Comparison of ENCODE assay signal across 14 cellular contexts in genomic region chr2:25103287-25103871, GRCh38.
DNase-seq lines count a peak whose midpoint lies in the region; ATAC-seq, FAIRE-seq and TF ChIP-seq lines count a peak whose summit lies in the region.
"Had no signal": no experiment of that assay in that cellular context is flagged by ENCODE, and none has a peak within 500 bp of the region (broad histone marks: within the 10 kb centered on the region; RNA-seq: fewer than 3 reads in every experiment).

No MANE protein-coding gene starts in this region.

- no peaks in the 10 kb centered on the region for H3K36me3 ChIP-seq in pancreas
- H3K36me3 ChIP-seq: BLaER1 treated with 17β-estradiol and CSF1 and Interleukin-3, amounts not matched to agents 10 nM and 100 nM; left ventricle myocardium inferior had no signal

- no peaks in the 10 kb centered on the region for H3K27me3 ChIP-seq in pancreas
- H3K27me3 ChIP-seq: BLaER1 treated with 17β-estradiol and CSF1 and Interleukin-3, amounts not matched to agents 10 nM and 100 nM had no signal

- DNase-seq in AG08395 (ENCODE audit: low spot score) (peak; percentile 93), HT1080 (ENCODE audit: low read depth) (peak; percentile 94), astrocyte of the hippocampus (ENCODE audit: low read depth, low spot score) (peak; percentile 77), kidney tubule cell (ENCODE audit: low spot score) (peak; percentile 69), DMS 273 (lab: John Stamatoyannopoulos, UW; ENCODE audit: unreplicated experiment) (no peak), pancreas (no peak), activated T-cell treated with anti-CD3 and anti-CD28 coated beads for 4 hours (no peak)
- DNase-seq: activated CD4-positive, alpha-beta T cell treated with anti-CD3 and anti-CD28 coated beads for 1 hour; cerebellar nuclear complex; left ventricle myocardium inferior; NCI-H1105; NCI-H774 had no signal

- TF ChIP-seq CTCF in pancreas (IDR thresholded peaks at IDR 0.05) = no peak

- WGBS in pancreas, 2 donors = 73 to 78% methylated on average over 16 of the region's 16 CpGs

- no peak for FAIRE-seq in pancreas (lab: Jason Lieb, UNC)

- no peak for ATAC-seq in pancreas
- ATAC-seq in GM18498 (IDR thresholded peaks at IDR 0.05; ENCODE audit: unreplicated experiment) = no peak

- no peak overlapping the region for H3K27ac ChIP-seq in pancreas
- H3K27ac ChIP-seq: BLaER1 treated with 17β-estradiol and CSF1 and Interleukin-3, amounts not matched to agents 10 nM and 100 nM; left ventricle myocardium inferior had no signal

- no peak overlapping the region for H3K4me3 ChIP-seq in pancreas
- H3K4me3 ChIP-seq: BLaER1 treated with 17β-estradiol and CSF1 and Interleukin-3, amounts not matched to agents 10 nM and 100 nM; left ventricle myocardium inferior had no signal

- no peaks in the 10 kb centered on the region for H3K4me1 ChIP-seq in pancreas

- no peaks in the 10 kb centered on the region for H3K9me3 ChIP-seq in pancreas
- H3K9me3 ChIP-seq: BLaER1 treated with 17β-estradiol and CSF1 and Interleukin-3, amounts not matched to agents 10 nM and 100 nM; left ventricle myocardium inferior had no signal

- intact Hi-C loops in pancreas (cut with DNase I) = no loop called here

Comparison
In these comparisons a context has a peak if more than half of its experiments do, and no peak if none do; other contexts are left out.
1. DNase-seq: peak in AG08395 (single experiment), HT1080 (single experiment), astrocyte of the hippocampus (single experiment) and kidney tubule cell (single experiment); none in DMS 273 (single experiment), pancreas (0 of 6) and activated T-cell treated with anti-CD3 and anti-CD28 coated beads for 4 hours (single experiment).